Comparison of ENCODE assay signal across 9 cellular contexts in the genomic region with DNA sequence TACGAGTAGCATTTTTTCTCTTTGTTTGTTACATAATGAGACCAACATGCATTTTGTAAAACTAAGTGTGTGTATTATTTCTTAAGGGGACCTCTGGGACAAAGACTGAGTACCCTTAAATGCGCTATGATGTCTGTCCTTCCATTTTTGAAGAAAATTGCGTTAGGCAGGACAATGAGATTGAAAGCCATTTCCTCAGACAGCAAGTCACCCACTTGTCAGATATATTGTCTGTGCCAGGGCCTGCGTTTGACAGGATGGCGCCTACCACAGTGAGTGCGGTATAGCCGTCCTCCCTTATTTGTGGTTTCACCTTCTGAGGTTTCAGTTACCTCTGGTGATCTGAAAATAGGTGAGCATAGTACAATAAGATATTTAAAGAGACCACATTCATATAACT. TPM values are rescaled to one million over a fixed set of nuclear protein-coding genes. Genes with fewer than 3 reads are reported as not detected.
DNase-seq lines count a peak whose midpoint lies in the region; ATAC-seq, FAIRE-seq and TF ChIP-seq lines count a peak whose summit lies in the region.
"Had no signal": no experiment of that assay in that cellular context is flagged by ENCODE, and none has a peak within 500 bp of the region (broad histone marks: within the 10 kb centered on the region; RNA-seq: fewer than 3 reads in every experiment).

No MANE protein-coding gene starts in this region.

- ATAC-seq in A549 (no peak), right lobe of liver (no peak), HG03108 (IDR thresholded peaks at IDR 0.05; ENCODE audit: unreplicated experiment) (no peak)
- no peak for ATAC-seq in activated T-cell treated with anti-CD3 and anti-CD28 coated beads, Interleukin-2, amount 50 U/mL, for 4 hours

- CTCF ChIA-PET in A549 (lab: Yijun Ruan, JAX) = interaction anchor here (0.6 to 3.6 kb wide), 3 partner anchors 103 to 239 kb away, joined by 3 to 19 read pairs (median 4); no protein-coding TSS in a partner anchor

- TF ChIP-seq CTCF in A549 (IDR thresholded peaks at IDR 0.05) (no peak), right lobe of liver (IDR thresholded peaks at IDR 0.05) (no peak)

- POLR2A ChIA-PET in A549 (lab: Yijun Ruan, JAX) = no interaction called here

- H3K4me3 ChIP-seq in A549 (no peak overlapping the region), right lobe of liver (no peak overlapping the region)

- intact Hi-C loops in right lobe of liver (cut with DNase I) (no loop called here), posterior vena cava (cut with DNase I) (no loop called here)

- no peaks in the 10 kb centered on the region for H3K36me3 Mint-ChIP-seq in activated T-cell treated with anti-CD3 and anti-CD28 coated beads, Interleukin-2, amount 50 U/mL, for 4 hours (ENCODE audit: insufficient read depth)

- DNase-seq in A549 (ENCODE audit: low read depth in 1 of 2, low spot score in 1 of 2) (no peak), right lobe of liver (no peak), NCI-H2227 treated with DMSO at 0.1 percent for 48 hours (lab: John Stamatoyannopoulos, UW) (no peak), AML-193 (lab: John Stamatoyannopoulos, UW) (no peak), posterior vena cava (ENCODE audit: low spot score) (no peak)
- peak; percentile 22 for DNase-seq in activated T-cell treated with anti-CD3 and anti-CD28 coated beads, Interleukin-2, amount 50 U/mL, for 4 hours
- DNase-seq: nucleus accumbens had no signal

- H3K4me3 Mint-ChIP-seq in activated T-cell treated with anti-CD3 and anti-CD28 coated beads, Interleukin-2, amount 50 U/mL, for 4 hours = peak overlapping the region; percentile 84

- H3K9me3 ChIP-seq in A549 (no peaks in the 10 kb centered on the region), KOPT-K1 (ENCODE audit: insufficient read depth, low read length, poor library complexity, severe bottlenecking) (no peaks in the 10 kb centered on the region), right lobe of liver (no peaks in the 10 kb centered on the region)

- H3K4me2 ChIP-seq in A549 = no peak overlapping the region

- no peak overlapping the region for H3K27ac ChIP-seq in A549
- peak overlapping the region; percentile 33 for H3K27ac ChIP-seq in KOPT-K1 (ENCODE audit: low read depth, low read length, poor library complexity, severe bottlenecking)
- peak overlapping the region in 2 of 3 donors; percentile 1 to 78 for H3K27ac ChIP-seq in right lobe of liver

- H3K4me1 ChIP-seq in A549 (peaks cover 18% of the 10 kb centered on the region), right lobe of liver (peaks cover 0 to 25% (median 4%) of the 10 kb centered on the region in 4 donors)

- H3K36me3 ChIP-seq in KOPT-K1 (ENCODE audit: insufficient read depth, low read length) (no peaks in the 10 kb centered on the region), right lobe of liver (peaks cover 0 to 6% (median 0%) of the 10 kb centered on the region in 4 donors)

- peaks cover 47% of the 10 kb centered on the region for H3K4me1 Mint-ChIP-seq in activated T-cell treated with anti-CD3 and anti-CD28 coated beads, Interleukin-2, amount 50 U/mL, for 4 hours (ENCODE audit: low read depth)

- no peaks in the 10 kb centered on the region for H3K9me3 Mint-ChIP-seq in activated T-cell treated with anti-CD3 and anti-CD28 coated beads, Interleukin-2, amount 50 U/mL, for 4 hours

- H3K27me3 ChIP-seq in right lobe of liver = no peaks in the 10 kb centered on the region

- peak; percentile 56 for FAIRE-seq in A549 (lab: Jason Lieb, UNC)

- TF ChIP-seq EP300 in A549 (IDR thresholded peaks at IDR 0.05) = no peak

- 85% methylated on average over 7 of the region's 7 CpGs for whole genome bisulfite sequencing in A549 (ENCODE audit: missing lambda C conversion rate)
- 23% methylated on average over 7 of the region's 7 CpGs for WGBS in right lobe of liver (ENCODE audit: insufficient coverage, low coverage, low lambda C conversion rate, missing lambda C conversion rate)

- TF ChIP-seq POLR2A in A549 (IDR thresholded peaks at IDR 0.05; ENCODE audit: low read length) (no peak), right lobe of liver (IDR thresholded peaks at IDR 0.05) (no peak)

- no peaks in the 10 kb centered on the region for H3K27me3 Mint-ChIP-seq in activated T-cell treated with anti-CD3 and anti-CD28 coated beads, Interleukin-2, amount 50 U/mL, for 4 hours (ENCODE audit: low read depth)

- no peak for TF ChIP-seq RAD21 in A549 (conservative IDR thresholded peaks at IDR 0.05 in 1 of 2, IDR thresholded peaks at IDR 0.05 in 1 of 2)

TF ChIP-seq in A549, 52 proteins besides CTCF, POLR2A, EP300 and RAD21:
- TF ChIP-seq ZSCAN20 (CRISPR knock-in tag; IDR thresholded peaks at IDR 0.05) (no peak), ZFP36 (IDR thresholded peaks at IDR 0.05; ENCODE audit: borderline replicate concordance, partially characterized antibody) (no peak), TFCP2L1 (CRISPR knock-in tag; IDR thresholded peaks at IDR 0.05) (no peak), SREBF2 (IDR thresholded peaks at IDR 0.05) (no peak), EHF (CRISPR knock-in tag; IDR thresholded peaks at IDR 0.05) (no peak), RARB (CRISPR knock-in tag; IDR thresholded peaks at IDR 0.05) (no peak), HOXB13 (CRISPR knock-in tag; IDR thresholded peaks at IDR 0.05; ENCODE audit: low read depth) (no peak), KDM5A (IDR thresholded peaks at IDR 0.05) (no peak), FOSL2 (IDR thresholded peaks at IDR 0.05) (no peak), FOSL2 (CRISPR knock-in tag; IDR thresholded peaks at IDR 0.05) (no peak), ZC3H11A (IDR thresholded peaks at IDR 0.05) (no peak), RNF2 (IDR thresholded peaks at IDR 0.05; ENCODE audit: borderline replicate concordance, low read depth) (no peak), ZNF302 (CRISPR knock-in tag; IDR thresholded peaks at IDR 0.05) (no peak), TP53 (CRISPR knock-in tag; IDR thresholded peaks at IDR 0.05) (no peak)
- TF ChIP-seq, protein P1, sequence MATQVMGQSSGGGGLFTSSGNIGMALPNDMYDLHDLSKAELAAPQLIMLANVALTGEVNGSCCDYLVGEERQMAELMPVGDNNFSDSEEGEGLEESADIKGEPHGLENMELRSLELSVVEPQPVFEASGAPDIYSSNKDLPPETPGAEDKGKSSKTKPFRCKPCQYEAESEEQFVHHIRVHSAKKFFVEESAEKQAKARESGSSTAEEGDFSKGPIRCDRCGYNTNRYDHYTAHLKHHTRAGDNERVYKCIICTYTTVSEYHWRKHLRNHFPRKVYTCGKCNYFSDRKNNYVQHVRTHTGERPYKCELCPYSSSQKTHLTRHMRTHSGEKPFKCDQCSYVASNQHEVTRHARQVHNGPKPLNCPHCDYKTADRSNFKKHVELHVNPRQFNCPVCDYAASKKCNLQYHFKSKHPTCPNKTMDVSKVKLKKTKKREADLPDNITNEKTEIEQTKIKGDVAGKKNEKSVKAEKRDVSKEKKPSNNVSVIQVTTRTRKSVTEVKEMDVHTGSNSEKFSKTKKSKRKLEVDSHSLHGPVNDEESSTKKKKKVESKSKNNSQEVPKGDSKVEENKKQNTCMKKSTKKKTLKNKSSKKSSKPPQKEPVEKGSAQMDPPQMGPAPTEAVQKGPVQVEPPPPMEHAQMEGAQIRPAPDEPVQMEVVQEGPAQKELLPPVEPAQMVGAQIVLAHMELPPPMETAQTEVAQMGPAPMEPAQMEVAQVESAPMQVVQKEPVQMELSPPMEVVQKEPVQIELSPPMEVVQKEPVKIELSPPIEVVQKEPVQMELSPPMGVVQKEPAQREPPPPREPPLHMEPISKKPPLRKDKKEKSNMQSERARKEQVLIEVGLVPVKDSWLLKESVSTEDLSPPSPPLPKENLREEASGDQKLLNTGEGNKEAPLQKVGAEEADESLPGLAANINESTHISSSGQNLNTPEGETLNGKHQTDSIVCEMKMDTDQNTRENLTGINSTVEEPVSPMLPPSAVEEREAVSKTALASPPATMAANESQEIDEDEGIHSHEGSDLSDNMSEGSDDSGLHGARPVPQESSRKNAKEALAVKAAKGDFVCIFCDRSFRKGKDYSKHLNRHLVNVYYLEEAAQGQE (IDR thresholded peaks at IDR 0.05) = no peak

RNA-seq across cellular contexts. Expression of a gene that starts 2.2 kb away (rescaled TPM):
- polyA plus RNA-seq in A549 (2011; rRNA removed) (60.4 and 72.6 TPM in 2 replicates), A549 (2017; fragmentation: RNase III; extraction: RNeasy Plus Mini Kit Qiagen cat#74134 plus additional on column Dnase treatment) (39.4 to 45.7 TPM (median 41.3 TPM) in 3 replicates)
- polyA plus RNA-seq in A549 (2012; cell fraction: cytosol; rRNA removed) = 74.8 and 78.3 TPM in 2 replicates
- polyA plus RNA-seq in A549 (2012; cell fraction: nucleus; rRNA removed) = 123 and 157 TPM in 2 replicates
- 115 and 145 TPM in 2 replicates for polyA minus RNA-seq in A549 (2011; rRNA and poly(A)+ RNA removed)
- 10 to 100 TPM; 30.4 to 41.7 (median 38.0) TPM for total RNA-seq in activated T-cell treated with anti-CD3 and anti-CD28 coated beads, Interleukin-2, amount 50 U/mL, for 4 hours
- total RNA-seq in right lobe of liver (10 to 100 TPM; 41.4 to 66.7 (median 53.8) TPM), posterior vena cava (100 to 1,000 TPM in 1 of 2 donors, 10 to 100 TPM in 1; 83.5 to 117 TPM)

RNA-seq across cellular contexts. Expression of a gene that starts 17.3 kb away (rescaled TPM):
- 53.8 and 58.4 TPM in 2 replicates for polyA plus RNA-seq in A549 (2011; rRNA removed)
- polyA plus RNA-seq in A549 (2012; cell fraction: cytosol; rRNA removed) = 86.9 and 87.3 TPM in 2 replicates
- polyA plus RNA-seq in A549 (2012; cell fraction: nucleus; rRNA removed) = 85.8 and 99.4 TPM in 2 replicates
- 70.5 to 74.4 TPM (median 70.6 TPM) in 3 replicates for polyA plus RNA-seq in A549 (2017; fragmentation: RNase III; extraction: RNeasy Plus Mini Kit Qiagen cat#74134 plus additional on column Dnase treatment)
- polyA minus RNA-seq in A549 (2011; rRNA and poly(A)+ RNA removed) = 56.0 and 69.2 TPM in 2 replicates
- total RNA-seq in activated T-cell treated with anti-CD3 and anti-CD28 coated beads, Interleukin-2, amount 50 U/mL, for 4 hours = 100 to 1,000 TPM; 102 to 115 (median 104) TPM
- total RNA-seq in right lobe of liver = 100 to 1,000 TPM in 1 of 6 experiments, 10 to 100 TPM in 5; 61.1 to 157 (median 78.7) TPM
- total RNA-seq in posterior vena cava = 10 to 100 TPM; 57.9 to 88.5 TPM

Comparison
In these comparisons a context has a peak if more than half of its experiments do, and no peak if none do; other contexts are left out.
1. H3K27ac ChIP-seq: peak in KOPT-K1 (single experiment) and right lobe of liver (2 of 3); none in A549 (0 of 2).